32 cellular contexts compared by ENCODE assay signal in genomic region chr2:106997204-106997603, GRCh38.
"Had no signal": no experiment of that assay in that cellular context is flagged by ENCODE, and none has a peak within 500 bp of the region (broad histone marks: within the 10 kb centered on the region; RNA-seq: fewer than 3 reads in every experiment).

No MANE protein-coding gene starts in this region.

- H3K27ac Mint-ChIP-seq: activated naive CD4-positive, alpha-beta T cell treated with anti-CD3 and anti-CD28 coated beads, Interleukin-2, amount 50 U/mL, for 72 hours; activated T-cell treated with anti-CD3 and anti-CD28 coated beads, Interleukin-2, amount 50 U/mL, for 72 hours; dendritic cell treated with granulocyte-macrophage colony-stimulating factor and Interleukin-4, amounts not matched to agents 40 ng/mL and 50 ng/mL, for 4 days; natural killer cell treated with Interleukin-12 subunit alpha and Interleukin-12 subunit beta and Interleukin-15 and Interleukin-18, amount 100 ng/mL, for 72 hours; progenitor cell of endocrine pancreas; stimulated activated memory B cell treated with anti-CD40 and anti-IgM and Interleukin-4, amounts not matched to agents 10 μg/mL and 1 μg/mL and 100 μg/mL, for 72 hours; stimulated activated naive CD8-positive, alpha-beta T cell treated with anti-CD3 and anti-CD28 coated beads, Interleukin-15, amount 100 ng/mL, for 72 hours had no signal

- H3K4me3 Mint-ChIP-seq: activated T-cell treated with anti-CD3 and anti-CD28 coated beads, Interleukin-2, amount 50 U/mL, for 72 hours; dendritic cell treated with granulocyte-macrophage colony-stimulating factor and Interleukin-4, amounts not matched to agents 40 ng/mL and 50 ng/mL, for 4 days; natural killer cell treated with Interleukin-12 subunit alpha and Interleukin-12 subunit beta and Interleukin-15 and Interleukin-18, amount 100 ng/mL, for 72 hours; stimulated activated memory B cell treated with anti-CD40 and anti-IgM and Interleukin-4, amounts not matched to agents 10 μg/mL and 1 μg/mL and 100 μg/mL, for 72 hours; stimulated activated naive CD8-positive, alpha-beta T cell treated with anti-CD3 and anti-CD28 coated beads, Interleukin-15, amount 100 ng/mL, for 72 hours had no signal

- H3K4me3 ChIP-seq: breast epithelium, esophagus muscularis mucosa, heart right ventricle, lung, ovary, sigmoid colon, smooth muscle cell, thyroid gland, upper lobe of left lung had no signal

- H3K9me3 Mint-ChIP-seq: activated naive CD4-positive, alpha-beta T cell treated with anti-CD3 and anti-CD28 coated beads, Interleukin-2, amount 50 U/mL, for 72 hours; natural killer cell treated with Interleukin-12 subunit alpha and Interleukin-12 subunit beta and Interleukin-15 and Interleukin-18, amount 100 ng/mL, for 72 hours; stimulated activated naive CD8-positive, alpha-beta T cell treated with anti-CD3 and anti-CD28 coated beads, Interleukin-15, amount 100 ng/mL, for 72 hours had no signal

- H3K4me2 ChIP-seq: smooth muscle cell had no signal

- H3K36me3 ChIP-seq: breast epithelium, esophagus muscularis mucosa, heart right ventricle, neutrophil, ovary, sigmoid colon, thyroid gland, upper lobe of left lung had no signal

- DNase-seq: activated CD4-positive, alpha-beta T cell treated with anti-CD3 and anti-CD28 coated beads for 4 hours; activated CD4-positive, alpha-beta T cell treated with anti-CD3 and anti-CD28 coated beads, Interleukin-2, amount 50 U/mL, for 4 hours; activated naive CD4-positive, alpha-beta T cell; activated T-cell treated with anti-CD3 and anti-CD28 coated beads for 4 hours; activated T-cell treated with anti-CD3 and anti-CD28 coated beads, Interleukin-2, amount 50 U/mL, for 72 hours; central memory CD4-positive, alpha-beta T cell; effector CD4-positive, alpha-beta T cell; foreskin keratinocyte; kidney glomerular epithelial cell; mesendoderm; ovary; retina; sigmoid colon; stimulated activated CD4-positive, alpha-beta T cell treated with anti-CD3 and anti-CD28 coated beads, Interleukin-1b, Interleukin-23, amount 100 ng/mL, for 48 hours; stimulated activated CD4-positive, alpha-beta T cell treated with anti-CD3 and anti-CD28 coated beads, Interleukin-4, amount 100 ng/mL, for 4 hours; stimulated activated CD8-positive, alpha-beta memory T cell treated with anti-CD3 and anti-CD28 coated beads, Interleukin-4, amount 100 ng/mL, for 48 hours; stimulated activated naive CD8-positive, alpha-beta T cell treated with anti-CD3 and anti-CD28 coated beads, Interleukin-15, amount 100 ng/mL, for 72 hours; T-helper 9 cell; thyroid gland; upper lobe of left lung had no signal

- H3K27ac ChIP-seq: breast epithelium, esophagus muscularis mucosa, foreskin keratinocyte, heart right ventricle, neutrophil, ovary, sigmoid colon, thyroid gland, upper lobe of left lung had no signal

- H3K4me1 Mint-ChIP-seq: stimulated activated memory B cell treated with anti-CD40 and anti-IgM and Interleukin-4, amounts not matched to agents 10 μg/mL and 1 μg/mL and 100 μg/mL, for 72 hours; stimulated activated naive CD8-positive, alpha-beta T cell treated with anti-CD3 and anti-CD28 coated beads, Interleukin-15, amount 100 ng/mL, for 72 hours had no signal

- H3K36me3 Mint-ChIP-seq: activated naive CD4-positive, alpha-beta T cell treated with anti-CD3 and anti-CD28 coated beads, Interleukin-2, amount 50 U/mL, for 72 hours; natural killer cell treated with Interleukin-12 subunit alpha and Interleukin-12 subunit beta and Interleukin-15 and Interleukin-18, amount 100 ng/mL, for 72 hours; stimulated activated memory B cell treated with anti-CD40 and anti-IgM and Interleukin-4, amounts not matched to agents 10 μg/mL and 1 μg/mL and 100 μg/mL, for 72 hours had no signal

- H3K27me3 ChIP-seq: breast epithelium, esophagus muscularis mucosa, foreskin keratinocyte, heart right ventricle, neutrophil, ovary, sigmoid colon, thyroid gland, upper lobe of left lung had no signal

- H3K9me3 ChIP-seq: breast epithelium, esophagus muscularis mucosa, heart right ventricle, neutrophil, ovary, sigmoid colon, thyroid gland, upper lobe of left lung had no signal

- ATAC-seq: activated naive CD4-positive, alpha-beta T cell treated with anti-CD3 and anti-CD28 coated beads, Interleukin-2, amount 50 U/mL, for 72 hours; activated T-cell treated with anti-CD3 and anti-CD28 coated beads, Interleukin-2, amount 50 U/mL, for 72 hours; foreskin keratinocyte; left lobe of liver; natural killer cell treated with Interleukin-12 subunit alpha and Interleukin-12 subunit beta and Interleukin-15 and Interleukin-18, amount 100 ng/mL, for 72 hours; stimulated activated memory B cell treated with anti-CD40 and anti-IgM and Interleukin-4, amounts not matched to agents 10 μg/mL and 1 μg/mL and 100 μg/mL, for 72 hours; stimulated activated naive CD8-positive, alpha-beta T cell treated with anti-CD3 and anti-CD28 coated beads, Interleukin-15, amount 100 ng/mL, for 72 hours had no signal

- H3K4me1 ChIP-seq: breast epithelium, foreskin keratinocyte, thyroid gland, upper lobe of left lung had no signal

- H3K27me3 Mint-ChIP-seq: dendritic cell treated with granulocyte-macrophage colony-stimulating factor and Interleukin-4, amounts not matched to agents 40 ng/mL and 50 ng/mL, for 4 days; natural killer cell treated with Interleukin-12 subunit alpha and Interleukin-12 subunit beta and Interleukin-15 and Interleukin-18, amount 100 ng/mL, for 72 hours; stimulated activated memory B cell treated with anti-CD40 and anti-IgM and Interleukin-4, amounts not matched to agents 10 μg/mL and 1 μg/mL and 100 μg/mL, for 72 hours had no signal
